In the genomic region with DNA sequence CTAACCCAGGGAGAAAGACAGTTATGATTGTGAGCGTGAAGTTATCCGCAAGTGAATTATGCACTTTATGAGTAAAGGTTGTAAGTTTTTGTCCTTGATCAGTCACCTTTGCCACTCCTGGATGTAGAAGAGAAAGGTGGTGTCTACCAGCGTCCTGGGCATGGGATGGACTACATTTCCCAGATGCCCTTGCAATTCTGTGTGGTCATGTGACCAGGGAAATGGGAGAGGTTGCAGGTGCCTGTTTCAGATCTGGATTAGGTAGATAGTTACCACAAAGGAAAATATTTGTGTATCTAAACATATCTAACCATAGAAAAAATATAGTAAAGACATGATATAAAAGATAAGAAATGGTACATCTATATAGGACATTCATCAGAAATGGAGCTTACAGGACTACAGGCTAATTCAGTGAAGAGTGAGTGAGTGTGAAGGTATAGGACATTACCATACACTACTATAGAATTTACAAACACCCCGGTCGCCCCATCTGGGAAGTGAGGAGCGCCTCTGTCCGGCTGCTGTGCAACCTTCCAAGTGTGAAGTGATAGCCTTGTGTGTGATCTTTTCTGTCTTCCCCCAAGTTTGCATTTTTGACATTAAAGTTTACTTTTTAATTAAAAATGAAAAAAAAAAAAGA, we compare ENCODE assay signal across 13 cellular contexts. TPM values are rescaled to one million over a fixed set of nuclear protein-coding genes. Genes with fewer than 3 reads are reported as not detected.
DNase-seq lines count a peak whose midpoint lies in the region; ATAC-seq and TF ChIP-seq lines count a peak whose summit lies in the region.
"Had no signal": no experiment of that assay in that cellular context is flagged by ENCODE, and none has a peak within 500 bp of the region (broad histone marks: within the 10 kb centered on the region; RNA-seq: fewer than 3 reads in every experiment).

No MANE protein-coding gene starts in this region.

- H3K4me3 ChIP-seq in H7 (ENCODE audit: insufficient read depth, low read depth, low read length) (no peak overlapping the region), heart right ventricle (no peak overlapping the region)
- H3K4me3 ChIP-seq: esophagus muscularis mucosa had no signal

- ATAC-seq in sciatic nerve, result no peak
- ATAC-seq in GM21360 (IDR thresholded peaks at IDR 0.05; ENCODE audit: unreplicated experiment), result no peak
- ATAC-seq in heart right ventricle, result no peak
- ATAC-seq: Panc1 had no signal

- DNase-seq in NCI-H1417 (lab: John Stamatoyannopoulos, UW) (peak in 2 of 3 experiments; percentile 8 to 29), NCI-H1417 treated with DMSO at 0.1 percent for 48 hours (lab: John Stamatoyannopoulos, UW) (no peak), H7 (peak; percentile 53), RPMI8226 (peak; percentile 49), iPS DF 4.7 (ENCODE audit: extremely low read depth, low spot score) (peak; percentile 41), sciatic nerve (ENCODE audit: low spot score) (no peak), heart right ventricle (no peak)
- DNase-seq: hypothalamus, NCI-H1436 treated with DMSO at 0.1 percent for 48 hours, nucleus accumbens had no signal

- intact Hi-C loops in sciatic nerve (cut with DNase I), result no loop called here
- intact Hi-C loops in heart right ventricle (cut with DNase I), result no loop called here

- 42 to 43% methylated on average over 7 of the region's 7 CpGs for WGBS in heart right ventricle, 2 donors

- H3K4me1 ChIP-seq in heart right ventricle, result no peaks in the 10 kb centered on the region
- H3K4me1 ChIP-seq: esophagus muscularis mucosa had no signal

- no peaks in the 10 kb centered on the region for H3K36me3 ChIP-seq in H7 (replicated peaks; ENCODE audit: control insufficient read depth, insufficient read depth, low read length)
- H3K36me3 ChIP-seq in heart right ventricle, result no peaks in the 10 kb centered on the region
- H3K36me3 ChIP-seq: esophagus muscularis mucosa had no signal

- H3K27me3 ChIP-seq in H7 (ENCODE audit: control insufficient read depth, insufficient read depth, low read length) (no peaks in the 10 kb centered on the region), heart right ventricle (peaks cover 0 to 42% (median 22%) of the 10 kb centered on the region in 7 donors)

- TF ChIP-seq CTCF in heart right ventricle (IDR thresholded peaks at IDR 0.05), result no peak

- no peak overlapping the region for H3K27ac ChIP-seq in heart right ventricle
- H3K27ac ChIP-seq: esophagus muscularis mucosa had no signal

- peaks cover 0 to 23% (median 0%) of the 10 kb centered on the region in 11 donors for H3K9me3 ChIP-seq in heart right ventricle

RNA-seq across cellular contexts. Expression of gene CACNA1A, which starts 51.6 kb away (rescaled TPM):
- 2.8 and 4.1 TPM in 2 replicates for total RNA-seq in H7 (2014; rRNA removed; shearing (Covaris generic))
- total RNA-seq in sciatic nerve (37.4 TPM), heart right ventricle (1 to 10 TPM in 2 of 10 donors, under 1 TPM in 8; 0.21 to 1.3 (median 0.66) TPM)
- 1 to 10 TPM in 1 of 2 donors, under 1 TPM in 1; 0.52 to 2.3 TPM for polyA plus RNA-seq in heart right ventricle

Comparison
In these comparisons a context has a peak if more than half of its experiments do, and no peak if none do; other contexts are left out.
1. DNase-seq: peak in NCI-H1417 (2 of 3), H7 (single experiment), RPMI8226 (single experiment) and iPS DF 4.7 (single experiment); none in NCI-H1417 treated with DMSO at 0.1 percent for 48 hours (single experiment), sciatic nerve (single experiment) and heart right ventricle (0 of 2).